ENCODE assay signal across 20 cellular contexts in the genomic region with DNA sequence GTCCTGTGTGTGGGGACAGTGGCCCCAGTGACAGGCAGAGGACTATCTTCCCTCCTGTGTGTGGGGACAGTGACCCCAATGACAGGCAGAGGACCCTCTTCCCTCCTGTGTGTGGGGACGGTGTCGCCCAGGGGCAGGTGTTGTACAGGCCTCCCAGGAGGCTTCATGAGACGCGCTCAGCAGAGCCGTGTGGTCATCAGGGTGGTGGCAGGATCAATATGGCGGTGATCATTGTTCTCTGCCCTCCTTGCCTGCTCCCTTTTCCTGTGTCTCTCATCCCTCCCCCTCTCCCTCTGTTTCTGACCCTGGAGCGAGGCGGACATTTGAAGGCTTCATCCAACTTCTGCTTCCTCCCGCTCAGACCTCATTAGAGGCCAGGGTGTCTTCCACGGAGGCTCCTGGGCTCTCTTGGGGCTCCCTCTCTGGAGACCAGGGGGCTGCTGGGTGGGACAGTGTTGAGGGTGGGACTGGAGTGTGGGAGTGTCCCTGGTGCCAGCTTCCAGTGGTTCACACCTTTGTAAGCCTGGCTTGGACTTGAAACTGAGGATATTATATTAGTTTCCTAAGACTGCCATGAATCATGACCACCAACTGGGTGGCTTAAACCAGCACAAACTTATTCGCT. TPM values are rescaled to one million over a fixed set of nuclear protein-coding genes. Genes with fewer than 3 reads are reported as not detected.
"Had no signal": no experiment of that assay in that cellular context is flagged by ENCODE, and none has a peak within 500 bp of the region (broad histone marks: within the 10 kb centered on the region; RNA-seq: fewer than 3 reads in every experiment).

No MANE protein-coding gene starts in this region.

- DNase-seq: activated CD4-positive, alpha-beta T cell treated with anti-CD3 and anti-CD28 coated beads for 4 hours; activated CD8-positive, alpha-beta T cell treated with anti-CD3 and anti-CD28 coated beads for 36 hours; activated gamma-delta T cell treated with Interleukin-2 at 50 U/mL for 16 hours; activated naive CD4-positive, alpha-beta T cell treated with anti-CD3 and anti-CD28 coated beads, Interleukin-2, amount 10 ng/mL, durations not matched to agents 7 days and 5 days; activated naive CD8-positive, alpha-beta T cell treated with anti-CD3 and anti-CD28 coated beads for 36 hours; activated T-cell treated with anti-CD3 and anti-CD28 coated beads for 4 hours; activated T-cell treated with anti-CD3 and anti-CD28 coated beads, Interleukin-2, amount 50 U/mL, for 48 hours; KG1; NCI-H1048; NCI-H146; NCI-H187 treated with DMSO at 0.1 percent for 48 hours; NCI-H2081 treated with DMSO at 0.1 percent for 48 hours; NCI-H446; NCI-H524; SHP77 had no signal

- H3K9me3 ChIP-seq: Peyer's patch had no signal

- ATAC-seq: activated CD4-positive, CD25-positive, alpha-beta regulatory T cell treated with anti-CD3 and anti-CD28 coated beads, Interleukin-2, amount 50 U/mL, for 24 hours; activated CD8-positive, alpha-beta T cell treated with anti-CD3 and anti-CD28 coated beads for 36 hours had no signal

- H3K36me3 ChIP-seq: Peyer's patch had no signal

- H3K4me1 ChIP-seq: Peyer's patch had no signal

- H3K27me3 ChIP-seq: Peyer's patch had no signal

- H3K27ac ChIP-seq: Peyer's patch, RWPE1 had no signal

- H3K4me3 ChIP-seq: Peyer's patch had no signal

RNA-seq across cellular contexts. Expression of gene ACKR3, which starts 59.5 kb away (rescaled TPM):
- total RNA-seq: LHCN-M2, SK-MEL-5 had no signal
